13 cellular contexts compared by ENCODE assay signal in the genomic region with DNA sequence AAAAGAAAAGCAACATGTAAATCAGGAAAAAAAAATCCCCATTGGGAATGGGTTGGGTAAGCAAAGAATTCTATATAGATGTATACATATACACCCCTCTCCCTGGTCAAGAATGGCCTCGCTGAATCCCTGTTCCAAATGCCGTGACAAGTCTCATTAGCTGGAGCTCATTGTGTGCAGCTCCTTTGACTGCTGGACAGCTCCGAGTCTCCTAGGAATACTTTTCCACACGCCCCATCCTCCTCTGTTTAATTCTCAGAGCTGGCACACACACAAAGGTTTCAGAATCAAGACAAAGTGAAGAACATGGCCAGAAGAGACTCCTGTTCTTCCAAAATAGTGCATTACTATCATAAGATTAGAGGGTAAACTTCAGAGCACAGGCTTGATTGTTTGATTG.
DNase-seq lines count a peak whose midpoint lies in the region; ATAC-seq, FAIRE-seq and TF ChIP-seq lines count a peak whose summit lies in the region.
"Had no signal": no experiment of that assay in that cellular context is flagged by ENCODE, and none has a peak within 500 bp of the region (broad histone marks: within the 10 kb centered on the region; RNA-seq: fewer than 3 reads in every experiment).

No MANE protein-coding gene starts in this region.

- FAIRE-seq in K562 (lab: Jason Lieb, UNC) = no peak
- FAIRE-seq: GM19239 had no signal

- no peak overlapping the region for H2AFZ ChIP-seq in K562 (ENCODE audit: low read depth, low read length)

- H3K9me3 Mint-ChIP-seq in stimulated activated memory B cell treated with anti-CD40 and anti-IgM and Interleukin-4, amounts not matched to agents 10 μg/mL and 1 μg/mL and 100 μg/mL, for 72 hours = no peaks in the 10 kb centered on the region
- no peaks in the 10 kb centered on the region for H3K9me3 Mint-ChIP-seq in CD8-positive, alpha-beta memory T cell
- H3K9me3 Mint-ChIP-seq: activated T-helper 1 cell treated with anti-CD3 and anti-CD28 coated beads, Interleukin-12 subunit alpha, Interleukin-12 subunit beta, Interleukin-2, Interleukin-4 antibody, amounts not matched to agents 30 ng/mL and 10 ng/mL and 1 ng/mL, durations not matched to agents 14 hours and 24 hours and 36 hours had no signal

- TF ChIP-seq POLR2A in K562 (conservative IDR thresholded peaks at IDR 0.05) = no peak

- no peak overlapping the region for H3K4me3 Mint-ChIP-seq in stimulated activated memory B cell treated with anti-CD40 and anti-IgM and Interleukin-4, amounts not matched to agents 10 μg/mL and 1 μg/mL and 100 μg/mL, for 72 hours
- H3K4me3 Mint-ChIP-seq in CD8-positive, alpha-beta memory T cell = no peak overlapping the region
- H3K4me3 Mint-ChIP-seq: activated T-helper 1 cell treated with anti-CD3 and anti-CD28 coated beads, Interleukin-12 subunit alpha, Interleukin-12 subunit beta, Interleukin-2, Interleukin-4 antibody, amounts not matched to agents 30 ng/mL and 10 ng/mL and 1 ng/mL, durations not matched to agents 14 hours and 24 hours and 36 hours had no signal

- intact Hi-C loops in K562 (cut with micrococcal nuclease) = no loop called here

- no TSS peak for BruUV-seq in K562 (replicated peaks; lab: Mats Ljungman, UMichigan)

- H3K27me3 Mint-ChIP-seq in stimulated activated memory B cell treated with anti-CD40 and anti-IgM and Interleukin-4, amounts not matched to agents 10 μg/mL and 1 μg/mL and 100 μg/mL, for 72 hours = no peaks in the 10 kb centered on the region
- H3K27me3 Mint-ChIP-seq in CD8-positive, alpha-beta memory T cell = peaks cover 3% of the 10 kb centered on the region in 2 donors

- CTCF ChIA-PET in K562 (lab: Yijun Ruan, JAX; ENCODE audit: low intra/inter-chr PET ratio) = no interaction called here
- CTCF ChIA-PET in CD8-positive, alpha-beta memory T cell (lab: Charles Lee) = no interaction called here

- no peaks in the 10 kb centered on the region for H4K20me1 ChIP-seq in K562 (replicated peaks; ENCODE audit: control insufficient read depth, insufficient read depth, low read length)

- no peak overlapping the region for H3K4me3 ChIP-seq in K562
- no peak overlapping the region for H3K4me3 ChIP-seq in CD8-positive, alpha-beta memory T cell (ENCODE audit: low read length)
- H3K4me3 ChIP-seq: right atrium auricular region, tibial nerve had no signal

- H3K27me3 ChIP-seq in K562 (ENCODE audit: control insufficient read depth in 2 of 2, insufficient read depth in 2 of 2, low read length in 2 of 2) = peaks cover 10 to 17% of the 10 kb centered on the region in 2 experiments; a peak in 4 of 5 replicates
- H3K27me3 ChIP-seq in CD8-positive, alpha-beta memory T cell (ENCODE audit: insufficient read depth, low read length, poor library complexity, severe bottlenecking) = no peaks in the 10 kb centered on the region
- H3K27me3 ChIP-seq: right atrium auricular region, tibial nerve had no signal

- H3K79me2 ChIP-seq in K562 (ENCODE audit: control insufficient read depth, insufficient read depth, low read length) = no peaks in the 10 kb centered on the region

- no peaks in the 10 kb centered on the region for H3K9me3 ChIP-seq in K562 (replicated peaks; ENCODE audit: control insufficient read depth, insufficient read depth, low read depth, low read length)
- H3K9me3 ChIP-seq in CD8-positive, alpha-beta memory T cell (ENCODE audit: low read length) = no peaks in the 10 kb centered on the region
- H3K9me3 ChIP-seq: right atrium auricular region, tibial nerve had no signal

- H3K27ac Mint-ChIP-seq in stimulated activated memory B cell treated with anti-CD40 and anti-IgM and Interleukin-4, amounts not matched to agents 10 μg/mL and 1 μg/mL and 100 μg/mL, for 72 hours = no peak overlapping the region
- H3K27ac Mint-ChIP-seq in CD8-positive, alpha-beta memory T cell = peak overlapping the region in 2 of 8 donors; percentile 9 to 22
- H3K27ac Mint-ChIP-seq: activated T-helper 1 cell treated with anti-CD3 and anti-CD28 coated beads, Interleukin-12 subunit alpha, Interleukin-12 subunit beta, Interleukin-2, Interleukin-4 antibody, amounts not matched to agents 30 ng/mL and 10 ng/mL and 1 ng/mL, durations not matched to agents 14 hours and 24 hours and 36 hours had no signal

- H3K9me1 ChIP-seq in K562 (ENCODE audit: control insufficient read depth, insufficient read depth, low read length) = no peaks in the 10 kb centered on the region

- no peak for TF ChIP-seq EP300 in K562 (IDR thresholded peaks at IDR 0.05; ENCODE audit: low read length)

- POLR2A ChIA-PET in K562 (lab: Yijun Ruan, JAX) = interaction anchor here (1.0 kb wide), 1 partner anchor 47 kb away, joined by 3 read pairs; no protein-coding TSS in a partner anchor
- POLR2A ChIA-PET in CD8-positive, alpha-beta memory T cell (lab: Charles Lee) = no interaction called here

- DNase-seq in AG08396 (ENCODE audit: low spot score) (peak; percentile 41), M059J (ENCODE audit: low read depth) (peak; percentile 48), K562 (ENCODE audit: extremely low read depth in 1 of 4, low spot score in 3 of 4) (no peak), kidney tubule cell (ENCODE audit: low spot score) (peak; percentile 36), pons (ENCODE audit: low spot score) (no peak), occipital lobe (lab: John Stamatoyannopoulos, UW) (no peak)
- DNase-seq in CD8-positive, alpha-beta memory T cell = no peak

- ATAC-seq in K562 = no peak
- no peak for ATAC-seq in stimulated activated memory B cell treated with anti-CD40 and anti-IgM and Interleukin-4, amounts not matched to agents 10 μg/mL and 1 μg/mL and 100 μg/mL, for 72 hours

- H3K36me3 ChIP-seq in K562 (ENCODE audit: control insufficient read depth, insufficient read depth, low read length) = no peaks in the 10 kb centered on the region
- no peaks in the 10 kb centered on the region for H3K36me3 ChIP-seq in CD8-positive, alpha-beta memory T cell (ENCODE audit: insufficient read depth, low read length)
- H3K36me3 ChIP-seq: right atrium auricular region, tibial nerve had no signal

- 0% methylated on average over 4 of the region's 4 CpGs for WGBS in K562 (ENCODE audit: insufficient coverage, low coverage, missing lambda C conversion rate)

- no peaks in the 10 kb centered on the region for H3K4me1 Mint-ChIP-seq in stimulated activated memory B cell treated with anti-CD40 and anti-IgM and Interleukin-4, amounts not matched to agents 10 μg/mL and 1 μg/mL and 100 μg/mL, for 72 hours
- H3K4me1 Mint-ChIP-seq in CD8-positive, alpha-beta memory T cell = no peaks in the 10 kb centered on the region

- no peaks in the 10 kb centered on the region for H3K36me3 Mint-ChIP-seq in stimulated activated memory B cell treated with anti-CD40 and anti-IgM and Interleukin-4, amounts not matched to agents 10 μg/mL and 1 μg/mL and 100 μg/mL, for 72 hours
- H3K36me3 Mint-ChIP-seq in CD8-positive, alpha-beta memory T cell = no peaks in the 10 kb centered on the region

- TF ChIP-seq CTCF in K562 (IDR thresholded peaks at IDR 0.05 in 2 of 3, conservative IDR thresholded peaks at IDR 0.05 in 1 of 3; ENCODE audit: insufficient read depth in 2 of 3, low read depth in 1 of 3, low read length in 3 of 3) = no peak

- no peak overlapping the region for H3K9ac ChIP-seq in K562 (ENCODE audit: insufficient read depth in 1 of 2, low read depth in 2 of 2, low read length in 2 of 2)

- in situ Hi-C loops in K562 (cut with MboI) = no loop called here

- TF ChIP-seq RAD21 in K562 (CRISPR knock-in tag; conservative IDR thresholded peaks at IDR 0.05 in 1 of 2, IDR thresholded peaks at IDR 0.05 in 1 of 2) = no peak

- H3K4me2 ChIP-seq in K562 (ENCODE audit: insufficient read depth, low read length) = no peak overlapping the region

- no peak overlapping the region for H3K27ac ChIP-seq in K562 (ENCODE audit: extremely low read depth, low read depth, low read length)
- no peak overlapping the region for H3K27ac ChIP-seq in CD8-positive, alpha-beta memory T cell (ENCODE audit: low read depth, low read length)
- H3K27ac ChIP-seq: C4-2B, right atrium auricular region, tibial nerve had no signal

- H3K4me1 ChIP-seq in K562 (replicated peaks in 1 of 2; ENCODE audit: control insufficient read depth in 2 of 2, insufficient read depth in 2 of 2, low read length in 2 of 2) = no peaks in the 10 kb centered on the region
- H3K4me1 ChIP-seq in CD8-positive, alpha-beta memory T cell (ENCODE audit: insufficient read depth, low read length) = no peaks in the 10 kb centered on the region
- H3K4me1 ChIP-seq: right atrium auricular region, tibial nerve had no signal

TF ChIP-seq in K562, 482 proteins besides CTCF, POLR2A, EP300 and RAD21 (continues in another document):
- TF ChIP-seq RAD51 (IDR thresholded peaks at IDR 0.05; ENCODE audit: borderline replicate concordance, low read depth) (no peak), MIER1 (IDR thresholded peaks at IDR 0.05; ENCODE audit: low read depth) (peak; percentile 81), MTA2 (IDR thresholded peaks at IDR 0.05; ENCODE audit: low read depth) (no peak), ESRRB (CRISPR knock-in tag; IDR thresholded peaks at IDR 0.05; ENCODE audit: borderline replicate concordance) (no peak), REST (CRISPR knock-in tag; IDR thresholded peaks at IDR 0.05; ENCODE audit: low read depth) (0 out of 2 replicates have a peak, but pooled peaks have one; percentile 65), SRSF3 (IDR thresholded peaks at IDR 0.05; ENCODE audit: insufficient read depth, low read length) (no peak), EHMT2 (IDR thresholded peaks at IDR 0.05) (peak; percentile 90)

Comparison
In these comparisons a context has a peak if more than half of its experiments do, and no peak if none do; other contexts are left out.
1. DNase-seq: peak in AG08396 (single experiment), M059J (single experiment) and kidney tubule cell (single experiment); none in K562 (0 of 4), CD8-positive, alpha-beta memory T cell (0 of 5), pons (single experiment) and occipital lobe (single experiment).